21 cellular contexts compared by ENCODE assay signal in the genomic region with DNA sequence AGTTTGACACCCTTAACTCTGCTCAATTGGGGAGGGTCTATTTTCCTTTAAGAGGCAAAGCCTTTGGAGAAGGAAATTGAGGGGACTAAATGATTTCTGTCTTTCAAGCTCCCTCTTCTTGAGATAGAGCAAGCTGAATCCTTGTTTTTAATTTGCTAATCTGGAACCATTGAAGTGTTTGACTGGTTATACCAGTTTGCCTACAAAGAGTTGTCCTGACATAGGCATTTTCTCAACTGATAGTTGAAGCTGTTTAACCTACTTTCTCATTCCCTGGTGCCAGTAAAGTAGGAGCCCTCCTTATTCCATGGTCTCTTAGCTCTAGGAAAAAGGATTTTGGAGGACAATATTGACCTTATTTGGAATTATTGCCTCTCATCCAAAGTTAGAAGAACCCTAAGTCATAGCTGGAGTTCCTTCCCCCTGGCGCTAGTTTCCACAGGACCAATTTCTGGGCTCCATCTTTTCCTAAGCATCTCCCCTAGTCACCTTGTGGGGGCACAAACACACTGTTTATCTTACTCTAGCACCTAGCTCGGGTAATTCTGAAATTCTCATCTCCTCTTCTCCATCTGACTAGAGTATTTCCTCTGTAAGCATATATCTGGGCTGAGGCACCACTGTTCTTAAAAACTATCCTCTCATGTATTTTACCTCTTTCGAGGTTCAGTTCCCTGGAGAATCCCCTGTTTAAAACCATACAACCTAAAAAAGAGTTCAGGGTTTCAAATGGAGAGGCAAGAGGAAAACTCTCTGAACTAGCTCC. TPM values are rescaled to one million over a fixed set of nuclear protein-coding genes. Genes with fewer than 3 reads are reported as not detected.
DNase-seq lines count a peak whose midpoint lies in the region; ATAC-seq, FAIRE-seq and TF ChIP-seq lines count a peak whose summit lies in the region.
"Had no signal": no experiment of that assay in that cellular context is flagged by ENCODE, and none has a peak within 500 bp of the region (broad histone marks: within the 10 kb centered on the region; RNA-seq: fewer than 3 reads in every experiment).

No MANE protein-coding gene starts in this region.

- H3K9me3 ChIP-seq in Loucy (ENCODE audit: insufficient read depth, low read depth, low read length) (no peaks in the 10 kb centered on the region), kidney (ENCODE audit: control insufficient read depth in 1 of 2, low read length in 2 of 2) (no peaks in the 10 kb centered on the region)
- H3K9me3 ChIP-seq: left ventricle myocardium inferior, sigmoid colon had no signal

- H3K4me1 ChIP-seq in Loucy (ENCODE audit: insufficient read depth, low read length, poor library complexity, severe bottlenecking): peaks cover 62% of the 10 kb centered on the region
- peaks cover 3 to 11% of the 10 kb centered on the region in 2 donors for H3K4me1 ChIP-seq in kidney (ENCODE audit: control insufficient read depth in 1 of 2, insufficient read depth in 1 of 2, low read depth in 1 of 2, low read length in 2 of 2)

- peak overlapping the region; percentile 85 for H3K27ac Mint-ChIP-seq in activated T-cell treated with anti-CD3 and anti-CD28 coated beads, Interleukin-2, amount 50 U/mL, for 72 hours
- H3K27ac Mint-ChIP-seq in stimulated activated naive CD8-positive, alpha-beta T cell treated with anti-CD3 and anti-CD28 coated beads, Interleukin-15, amount 100 ng/mL, for 72 hours: peak overlapping the region; percentile 27 to 70

- no peaks in the 10 kb centered on the region for H3K27me3 Mint-ChIP-seq in activated T-cell treated with anti-CD3 and anti-CD28 coated beads, Interleukin-2, amount 50 U/mL, for 72 hours (ENCODE audit: low read depth)
- H3K27me3 Mint-ChIP-seq in stimulated activated naive CD8-positive, alpha-beta T cell treated with anti-CD3 and anti-CD28 coated beads, Interleukin-15, amount 100 ng/mL, for 72 hours: no peaks in the 10 kb centered on the region

- peak; percentile 40 to 76 for ATAC-seq in activated T-cell treated with anti-CD3 and anti-CD28 coated beads, Interleukin-2, amount 50 U/mL, for 72 hours (replicated peaks in 1 of 2)
- ATAC-seq in esophagus mucosa: peak; percentile 32
- ATAC-seq in stimulated activated naive CD8-positive, alpha-beta T cell treated with anti-CD3 and anti-CD28 coated beads, Interleukin-15, amount 100 ng/mL, for 72 hours: no peak
- ATAC-seq in GM19035 (IDR thresholded peaks at IDR 0.05; ENCODE audit: unreplicated experiment): no peak
- ATAC-seq: Panc1 had no signal

- peak overlapping the region; percentile 6 to 33 for H3K4me3 Mint-ChIP-seq in activated T-cell treated with anti-CD3 and anti-CD28 coated beads, Interleukin-2, amount 50 U/mL, for 72 hours
- H3K4me3 Mint-ChIP-seq in stimulated activated naive CD8-positive, alpha-beta T cell treated with anti-CD3 and anti-CD28 coated beads, Interleukin-15, amount 100 ng/mL, for 72 hours: peak overlapping the region in 1 of 2 donors; percentile 9

- peaks cover 41% of the 10 kb centered on the region; the same call in 1 of the 2 replicates for H3K36me3 ChIP-seq in Loucy (ENCODE audit: insufficient read depth, low read length)
- peaks cover 16 to 19% of the 10 kb centered on the region in 2 donors for H3K36me3 ChIP-seq in kidney (ENCODE audit: control insufficient read depth in 1 of 2, insufficient read depth in 2 of 2, low read length in 2 of 2)

- H3K4me1 Mint-ChIP-seq in activated T-cell treated with anti-CD3 and anti-CD28 coated beads, Interleukin-2, amount 50 U/mL, for 72 hours (ENCODE audit: low read depth): peaks cover 89% of the 10 kb centered on the region
- H3K4me1 Mint-ChIP-seq in stimulated activated naive CD8-positive, alpha-beta T cell treated with anti-CD3 and anti-CD28 coated beads, Interleukin-15, amount 100 ng/mL, for 72 hours: peaks cover 76% of the 10 kb centered on the region

- DNase-seq in activated T-cell treated with anti-CD3 and anti-CD28 coated beads, Interleukin-2, amount 50 U/mL, for 72 hours: no peak
- DNase-seq in activated T-cell treated with anti-CD3 and anti-CD28 coated beads, Interleukin-2, amount 50 U/mL, for 48 hours: no peak
- DNase-seq in stimulated activated naive CD8-positive, alpha-beta T cell treated with anti-CD3 and anti-CD28 coated beads, Interleukin-15, amount 100 ng/mL, for 72 hours: no peak
- DNase-seq in kidney (no peak), NCI-H524 treated with DMSO at 0.1 percent for 48 hours (lab: John Stamatoyannopoulos, UW) (no peak)
- DNase-seq: activated CD4-positive, CD25-positive, alpha-beta regulatory T cell; activated T-cell treated with anti-CD3 and anti-CD28 coated beads for 4 hours; aorta; dermis blood vessel endothelial cell; DMS153; H7; Kasumi-1; left ventricle myocardium inferior; NCI-H524; sigmoid colon; stimulated activated CD4-positive, alpha-beta T cell treated with anti-CD3 and anti-CD28 coated beads, Interleukin-4, amount 100 ng/mL, for 4 hours; stimulated activated naive CD4-positive, alpha-beta T cell had no signal

- peaks cover 91% of the 10 kb centered on the region for H3K79me2 ChIP-seq in Loucy (ENCODE audit: insufficient read depth, low read length)

- TF ChIP-seq CTCF in Loucy (conservative IDR thresholded peaks at IDR 0.05; ENCODE audit: low read length): peak; percentile 31
- TF ChIP-seq CTCF in kidney (IDR thresholded peaks at IDR 0.05; ENCODE audit: borderline replicate concordance, extremely low read depth, insufficient read depth): no peak

- H3F3A ChIP-seq in Loucy (ENCODE audit: low read depth): no peaks in the 10 kb centered on the region

- H3K27ac ChIP-seq in kidney (ENCODE audit: low read depth in 2 of 2, low read length in 2 of 2): peak overlapping the region in 1 of 2 donors; percentile 48
- H3K27ac ChIP-seq: left ventricle myocardium inferior, sigmoid colon had no signal

- H2AFZ ChIP-seq in Loucy (ENCODE audit: low read length): no peak overlapping the region

- peaks cover 73% of the 10 kb centered on the region for H4K20me1 ChIP-seq in Loucy (ENCODE audit: insufficient read depth, low read length, poor library complexity, severe bottlenecking)

- H3K9ac ChIP-seq in Loucy (ENCODE audit: low read depth, low read length, poor library complexity, severe bottlenecking): peak overlapping the region; percentile 28
- no peak overlapping the region for H3K9ac ChIP-seq in kidney (ENCODE audit: low read length in 2 of 2)

- intact Hi-C loops in kidney (cut with DNase I): no loop called here

- no peaks in the 10 kb centered on the region for H3K9me3 Mint-ChIP-seq in activated T-cell treated with anti-CD3 and anti-CD28 coated beads, Interleukin-2, amount 50 U/mL, for 72 hours
- no peaks in the 10 kb centered on the region for H3K9me3 Mint-ChIP-seq in stimulated activated naive CD8-positive, alpha-beta T cell treated with anti-CD3 and anti-CD28 coated beads, Interleukin-15, amount 100 ng/mL, for 72 hours

- H3K27me3 ChIP-seq in Loucy (ENCODE audit: insufficient read depth, low read length, poor library complexity, severe bottlenecking): no peaks in the 10 kb centered on the region
- H3K27me3 ChIP-seq: sigmoid colon had no signal

- peak overlapping the region; percentile 40 for H3K4me3 ChIP-seq in Loucy (ENCODE audit: low read length, poor library complexity, severe bottlenecking)
- H3K4me3 ChIP-seq in kidney (ENCODE audit: low read length in 2 of 2): no peak overlapping the region
- H3K4me3 ChIP-seq: left ventricle myocardium inferior, sigmoid colon had no signal

- no peaks in the 10 kb centered on the region for H3K9me2 ChIP-seq in Loucy (replicated peaks; ENCODE audit: low read depth, low read length)

- peak overlapping the region; percentile 99 for H3K4me2 ChIP-seq in Loucy (ENCODE audit: low read depth, low read length, poor library complexity, severe bottlenecking)

- H3K36me3 Mint-ChIP-seq in activated T-cell treated with anti-CD3 and anti-CD28 coated beads, Interleukin-2, amount 50 U/mL, for 72 hours (ENCODE audit: insufficient read depth in 2 of 2): peaks cover 9 to 28% of the 10 kb centered on the region in 2 donors

- FAIRE-seq in kidney (lab: Jason Lieb, UNC): no peak

RNA-seq across cellular contexts. Expression of a gene that starts 7.4 kb away (rescaled TPM):
- 10 to 100 TPM; 62.8 to 62.9 TPM for total RNA-seq in activated T-cell treated with anti-CD3 and anti-CD28 coated beads, Interleukin-2, amount 50 U/mL, for 72 hours
- total RNA-seq in esophagus mucosa: 122 TPM
- total RNA-seq in kidney: 90.2 TPM
- 28.3 TPM for polyA plus RNA-seq in kidney (ENCODE audit: insufficient read depth, low read depth, low replicate concordance)

RNA-seq across cellular contexts. Expression of a gene that starts 17.8 kb away (rescaled TPM):
- total RNA-seq in activated T-cell treated with anti-CD3 and anti-CD28 coated beads, Interleukin-2, amount 50 U/mL, for 72 hours: 10 to 100 TPM; 15.1 to 16.1 TPM
- total RNA-seq in esophagus mucosa: 10.6 TPM
- total RNA-seq in kidney: 12.2 TPM
- 8.5 TPM for polyA plus RNA-seq in kidney (ENCODE audit: insufficient read depth, low read depth, low replicate concordance)

RNA-seq across cellular contexts. Expression of a gene that starts 25.6 kb away (rescaled TPM):
- total RNA-seq in activated T-cell treated with anti-CD3 and anti-CD28 coated beads, Interleukin-2, amount 50 U/mL, for 72 hours: 1 to 10 TPM; 1.1 to 1.3 TPM
- total RNA-seq in esophagus mucosa (not detected), kidney (0.82 TPM)
- 0.88 TPM for polyA plus RNA-seq in kidney (ENCODE audit: insufficient read depth, low read depth, low replicate concordance)
- total RNA-seq: dermis blood vessel endothelial cell, H7 had no signal

RNA-seq across cellular contexts. Expression of a gene that starts 36.7 kb away (rescaled TPM):
- total RNA-seq in activated T-cell treated with anti-CD3 and anti-CD28 coated beads, Interleukin-2, amount 50 U/mL, for 72 hours: 10 to 100 TPM; 19.8 to 20.0 TPM
- total RNA-seq in esophagus mucosa (12.8 TPM), kidney (15.2 TPM)
- 26.1 TPM for polyA plus RNA-seq in kidney (ENCODE audit: insufficient read depth, low read depth, low replicate concordance)

RNA-seq across cellular contexts. Expression of a gene that starts 37.0 kb away (rescaled TPM):
- total RNA-seq in activated T-cell treated with anti-CD3 and anti-CD28 coated beads, Interleukin-2, amount 50 U/mL, for 72 hours: 10 to 100 TPM; 54.2 to 69.8 TPM
- total RNA-seq in esophagus mucosa (60.2 TPM), kidney (86.1 TPM)
- polyA plus RNA-seq in kidney (ENCODE audit: insufficient read depth, low read depth, low replicate concordance): 133 TPM

Comparison
In these comparisons a context has a peak if more than half of its experiments do, and no peak if none do; other contexts are left out.
1. ATAC-seq: peak in activated T-cell treated with anti-CD3 and anti-CD28 coated beads, Interleukin-2, amount 50 U/mL, for 72 hours (2 of 2) and esophagus mucosa (single experiment); none in stimulated activated naive CD8-positive, alpha-beta T cell treated with anti-CD3 and anti-CD28 coated beads, Interleukin-15, amount 100 ng/mL, for 72 hours (single experiment) and GM19035 (single experiment).